ENCODE assay signal across 8 cellular contexts in genomic region chr10:22003964-22004281, GRCh38. TPM values are rescaled to one million over a fixed set of nuclear protein-coding genes. Genes with fewer than 3 reads are reported as not detected.
A peak's percentile ranks its signal among the peaks of the same experiment; 100 is the strongest.
DNase-seq lines count a peak whose midpoint lies in the region; ATAC-seq and TF ChIP-seq lines count a peak whose summit lies in the region.

No MANE protein-coding gene starts in this region.

- peaks cover 11 to 27% of the 10 kb centered on the region in 2 experiments for H3K79me1 ChIP-seq in IMR-90 (ENCODE audit: low read depth in 1 of 2, low read length in 2 of 2)

- POLR2A ChIA-PET in IMR-90 (lab: Charles Lee; ENCODE audit: unreplicated experiment), result no interaction called here

- WGBS in IMR-90 (ENCODE audit: extremely low coverage in 2 of 2, insufficient read length in 1 of 2), 2 experiments, result no CpG with 5 or more reads among the region's 2 CpGs

- BruUV-seq in IMR-90 (replicated peaks; lab: Mats Ljungman, UMichigan), result no TSS peak

- peak overlapping the region; percentile 1 for H2AK9ac ChIP-seq in IMR-90 (replicated peaks; ENCODE audit: low read depth, low read length, poor library complexity)

- no peaks in the 10 kb centered on the region; the same call in 1 of the 2 replicates for H3K4me1 ChIP-seq in IMR-90 (ENCODE audit: control insufficient read depth, insufficient read depth, low read length)
- H3K4me1 ChIP-seq in duodenal mucosa (ENCODE audit: control insufficient read depth in 1 of 2, insufficient read depth in 2 of 2, low read length in 2 of 2), result peaks cover 6 to 14% of the 10 kb centered on the region in 2 donors
- peaks cover 12% of the 10 kb centered on the region for H3K4me1 ChIP-seq in parathyroid adenoma

- no peak for TF ChIP-seq RAD21 in IMR-90 (IDR thresholded peaks at IDR 0.05; ENCODE audit: low read length)

- H4K5ac ChIP-seq in IMR-90 (ENCODE audit: low read depth, low read length), result peak overlapping the region; percentile 47

- DNase-seq in IMR-90 (no peak), GDM1 (lab: John Stamatoyannopoulos, UW) (no peak), NCI-H1930 (lab: John Stamatoyannopoulos, UW) (no peak)
- no peak for DNase-seq in stimulated activated CD4-positive, alpha-beta T cell treated with anti-CD3 and anti-CD28 coated beads, Interleukin-2, amount 100 ng/mL, for 24 hours

- CTCF ChIA-PET in IMR-90 (lab: Yijun Ruan, JAX), result interaction anchor here (2.9 kb wide), 1 partner anchor 985 kb away, joined by 10 read pairs; no protein-coding TSS in a partner anchor

- H4K8ac ChIP-seq in IMR-90 (ENCODE audit: low read depth in 2 of 2, low read length in 2 of 2), result peak overlapping the region; percentile 78 to 89

- TF ChIP-seq CTCF in GM12873 (IDR thresholded peaks at IDR 0.05; ENCODE audit: insufficient read depth, low read depth, low read length, missing control alignments) (peak; percentile 20), IMR-90 (conservative IDR thresholded peaks at IDR 0.05; ENCODE audit: low read depth, low read length) (no peak), parathyroid adenoma (IDR thresholded peaks at IDR 0.05) (no peak)

- no peak overlapping the region for H3K23ac ChIP-seq in IMR-90 (ENCODE audit: low read depth, low read length)

- peak overlapping the region; percentile 18 for H2BK5ac ChIP-seq in IMR-90 (ENCODE audit: low read depth, low read length, poor library complexity, severe bottlenecking)

- H3K4me2 ChIP-seq in IMR-90 (ENCODE audit: low read depth, low read length) (peak overlapping the region; percentile 83), parathyroid adenoma (ENCODE audit: low read length) (peak overlapping the region; percentile 72)

- H3K4me3 ChIP-seq in IMR-90 (ENCODE audit: insufficient read depth, low read depth, low read length), result peak overlapping the region; percentile 69
- peak overlapping the region; percentile 94 to 95 for H3K4me3 ChIP-seq in duodenal mucosa (ENCODE audit: low read depth in 1 of 2, low read length in 2 of 2)
- H3K4me3 ChIP-seq in parathyroid adenoma (ENCODE audit: low read depth, low read length), result peak overlapping the region; percentile 85

- peak overlapping the region; percentile 52; the same call in 1 of the 2 replicates for H3K9ac ChIP-seq in IMR-90 (ENCODE audit: low read depth, low read length)
- peak overlapping the region; percentile 55 to 91 for H3K9ac ChIP-seq in duodenal mucosa (ENCODE audit: low read depth in 1 of 2, low read length in 2 of 2)
- H3K9ac ChIP-seq in parathyroid adenoma, result no peak overlapping the region

- H3K4ac ChIP-seq in IMR-90 (ENCODE audit: low read depth, low read length), result peak overlapping the region; percentile 74

- peaks cover 3% of the 10 kb centered on the region for H3K9me1 ChIP-seq in IMR-90 (ENCODE audit: insufficient read depth, low read length)

- H3K27me3 ChIP-seq in IMR-90 (ENCODE audit: control insufficient read depth, insufficient read depth, low read length) (no peaks in the 10 kb centered on the region; the same call in none of the 2 replicates), duodenal mucosa (ENCODE audit: control insufficient read depth in 1 of 2, insufficient read depth in 2 of 2, low read length in 2 of 2) (no peaks in the 10 kb centered on the region), parathyroid adenoma (ENCODE audit: control insufficient read depth, insufficient read depth, low read length) (no peaks in the 10 kb centered on the region)

- H3K18ac ChIP-seq in IMR-90 (ENCODE audit: low read depth, low read length), result no peak overlapping the region

- 0 out of 2 replicates have a peak overlapping the region, but pooled peaks have one; percentile 43 for H2BK20ac ChIP-seq in IMR-90 (ENCODE audit: low read depth, low read length)

- no peak overlapping the region for H2BK120ac ChIP-seq in IMR-90 (ENCODE audit: low read depth, low read length)

- peak overlapping the region; percentile 9; the same call in 1 of the 2 replicates for H3K27ac ChIP-seq in IMR-90 (ENCODE audit: insufficient read depth, low read length)
- H3K27ac ChIP-seq in duodenal mucosa (ENCODE audit: low read depth, low read length), result peak overlapping the region; percentile 95
- peak overlapping the region; percentile 87 for H3K27ac ChIP-seq in parathyroid adenoma

- in situ Hi-C loops in IMR-90 (cut with MboI; ENCODE audit: low sequenced_read_pairs), result loop anchor here (10.0 to 25.0 kb wide), 3 partner anchors 311 to 558 kb away; partner anchors contain the start of gene COMMD3

- H3K14ac ChIP-seq in IMR-90 (replicated peaks; ENCODE audit: low read depth, low read length), result peak overlapping the region; percentile 23; the same call in 1 of the 2 replicates

- no peaks in the 10 kb centered on the region for H3K36me3 ChIP-seq in IMR-90 (ENCODE audit: control insufficient read depth, insufficient read depth, low read length)
- H3K36me3 ChIP-seq in duodenal mucosa (ENCODE audit: control insufficient read depth in 1 of 2, insufficient read depth in 2 of 2, low read length in 2 of 2), result no peaks in the 10 kb centered on the region
- H3K36me3 ChIP-seq in parathyroid adenoma (ENCODE audit: control insufficient read depth, insufficient read depth, low read length), result no peaks in the 10 kb centered on the region

- H3K79me2 ChIP-seq in parathyroid adenoma, result peaks cover 33% of the 10 kb centered on the region

- H2BK15ac ChIP-seq in IMR-90 (ENCODE audit: low read depth, low read length), result peak overlapping the region; percentile 13; the same call in 1 of the 3 replicates

- H2AK5ac ChIP-seq in IMR-90 (ENCODE audit: low read depth, low read length), result no peak overlapping the region

- TF ChIP-seq POLR2A in IMR-90 (IDR thresholded peaks at IDR 0.05; ENCODE audit: low read depth, low read length), result no peak

- H3K9me3 ChIP-seq in IMR-90 (ENCODE audit: control insufficient read depth, insufficient read depth, low read length), result no peaks in the 10 kb centered on the region
- no peaks in the 10 kb centered on the region for H3K9me3 ChIP-seq in duodenal mucosa (ENCODE audit: control insufficient read depth in 1 of 2, low read length in 2 of 2)
- H3K9me3 ChIP-seq in parathyroid adenoma (ENCODE audit: control insufficient read depth, low read length), result no peaks in the 10 kb centered on the region

- intact Hi-C loops in IMR-90 (cut with micrococcal nuclease), result loop anchor here (2.0 to 10.0 kb wide), 6 partner anchors 223 to 1063 kb away; partner anchors contain the start of genes COMMD3 and PIP4K2A

- H4K91ac ChIP-seq in IMR-90 (ENCODE audit: insufficient read depth, low read depth, low read length), result no peak overlapping the region

- dilution Hi-C loops in IMR-90 (cut with HindIII; ENCODE audit: low sequenced_read_pairs, unreplicated experiment), result no loop called here

- H4K20me1 ChIP-seq in IMR-90 (ENCODE audit: insufficient read depth, low read length), result no peaks in the 10 kb centered on the region

- ATAC-seq in IMR-90 (ENCODE audit: low read depth) (no peak), HG02678 (IDR thresholded peaks at IDR 0.05; ENCODE audit: unreplicated experiment) (no peak)

- H3K56ac ChIP-seq in IMR-90 (ENCODE audit: extremely low read depth, insufficient read depth, low read length), result 0 out of 2 replicates have a peak overlapping the region, but pooled peaks have one; percentile 2

- peak overlapping the region; percentile 99 for H2AFZ ChIP-seq in IMR-90 (replicated peaks; ENCODE audit: low read length, poor library complexity)
- peak overlapping the region; percentile 97 for H2AFZ ChIP-seq in parathyroid adenoma

TF ChIP-seq in IMR-90, 13 proteins besides CTCF, POLR2A, EP300 and RAD21:
- TF ChIP-seq RCOR1 (IDR thresholded peaks at IDR 0.05; ENCODE audit: insufficient replicate concordance, low read length), result no peak
- TF ChIP-seq SMC3 (IDR thresholded peaks at IDR 0.05; ENCODE audit: low read depth, low read length), result no peak

RNA-seq across cellular contexts. Expression of gene DNAJC1, which starts 0.4 kb away (rescaled TPM):
- total RNA-seq in IMR-90 (2012; rRNA removed), result 13.3 and 22.8 TPM in 2 replicates
- 12.7 and 13.7 TPM in 2 replicates for polyA plus RNA-seq in IMR-90 (2012; rRNA removed)
- 9.3 and 12.0 TPM in 2 replicates for polyA plus RNA-seq in IMR-90 (2012; cell fraction: cytosol; rRNA removed)
- 7.1 and 10.2 TPM in 2 replicates for polyA plus RNA-seq in IMR-90 (2012; cell fraction: nucleus; rRNA removed; ENCODE audit: low replicate concordance)

Comparison
In these comparisons a context has a peak if more than half of its experiments do, and no peak if none do; other contexts are left out.
1. H3K27ac ChIP-seq: peak in every context shown above with its lines; median percentile 95 in duodenal mucosa; 87 in parathyroid adenoma; 9 in IMR-90.